In genomic region chr11:11786771-11787170, GRCh38 we compare ENCODE assay signal across 9 cellular contexts. TPM values are rescaled to one million over a fixed set of nuclear protein-coding genes. Genes with fewer than 3 reads are reported as not detected.
DNase-seq lines count a peak whose midpoint lies in the region; ATAC-seq, FAIRE-seq and TF ChIP-seq lines count a peak whose summit lies in the region.
"Had no signal": no experiment of that assay in that cellular context is flagged by ENCODE, and none has a peak within 500 bp of the region (broad histone marks: within the 10 kb centered on the region; RNA-seq: fewer than 3 reads in every experiment).

No MANE protein-coding gene starts in this region.

- H3K9me3 ChIP-seq in BE2C (no peaks in the 10 kb centered on the region), HepG2 (ENCODE audit: low read length) (no peaks in the 10 kb centered on the region), spleen (no peaks in the 10 kb centered on the region)

- no peaks in the 10 kb centered on the region for H3K27me3 ChIP-seq in BE2C
- peaks cover 0 to 2% of the 10 kb centered on the region in 2 experiments; a peak in 1 of 5 replicates for H3K27me3 ChIP-seq in HepG2 (ENCODE audit: control insufficient read depth in 1 of 2, insufficient read depth in 2 of 2, low read length in 2 of 2)
- H3K27me3 ChIP-seq in spleen (replicated peaks in 1 of 7), result peaks cover 0 to 6% (median 0%) of the 10 kb centered on the region in 7 donors

- H3K79me2 ChIP-seq in HepG2 (ENCODE audit: insufficient read depth, low read length), result no peaks in the 10 kb centered on the region

- H3K27ac ChIP-seq in HepG2 (ENCODE audit: extremely low read length, insufficient read depth, low read length) (no peak overlapping the region), spleen (no peak overlapping the region)

- no peak overlapping the region for H3K9ac ChIP-seq in HepG2 (ENCODE audit: insufficient read depth, low read depth, low read length)

- ATAC-seq in HepG2 (peak; percentile 50), HG03196 (IDR thresholded peaks at IDR 0.05; ENCODE audit: unreplicated experiment) (no peak)

- WGBS in HepG2 (ENCODE audit: low lambda C conversion rate), result 9% methylated on average over 4 of the region's 4 CpGs
- WGBS in spleen, 5 donors, result 76 to 93% (median 81%) methylated on average over 4 of the region's 4 CpGs

- no peak overlapping the region for H2AFZ ChIP-seq in HepG2 (ENCODE audit: low read length)

- H3K4me2 ChIP-seq in HepG2 (ENCODE audit: low read depth, low read length), result no peak overlapping the region

- POLR2A ChIA-PET in HepG2 (lab: Yijun Ruan, JAX), result no interaction called here

- in situ Hi-C loops in astrocyte of the spinal cord (cut with HindIII; ENCODE audit: low sequenced_read_pairs) (no loop called here), HepG2 (cut with HindIII; ENCODE audit: extremely low pct_ligation_motif_present, low pct_unique_long_range_greater_than_20kb) (loop anchor here (5.0 to 25.0 kb wide), 3 partner anchors 384 to 849 kb away; no protein-coding TSS in a partner anchor)

- DNase-seq in BE2C (no peak), astrocyte of the spinal cord (ENCODE audit: low read depth, low spot score) (peak; percentile 28), HepG2 (ENCODE audit: low spot score) (no peak), spleen (no peak), T1000 (lab: John Stamatoyannopoulos, UW) (no peak)
- DNase-seq in activated CD4-positive, alpha-beta T cell treated with anti-CD3 and anti-CD28 coated beads for 4 hours, result no peak

- CTCF ChIA-PET in HepG2 (lab: Yijun Ruan, JAX; ENCODE audit: low intra/inter-chr PET ratio, low total read pairs), result interaction anchor here (0.8 to 3.0 kb wide), 4 partner anchors 385 to 853 kb away, joined by 4 to 18 read pairs (median 10); no protein-coding TSS in a partner anchor

- FAIRE-seq in HepG2 (lab: Jason Lieb, UNC), result no peak
- FAIRE-seq: frontal cortex had no signal

- TF ChIP-seq POLR2A in HepG2 (IDR thresholded peaks at IDR 0.05; ENCODE audit: insufficient read depth in 1 of 2, low read depth in 2 of 2, low read length in 2 of 2), result no peak
- no peak for TF ChIP-seq POLR2A in spleen (IDR thresholded peaks at IDR 0.05)

- H3K4me3 ChIP-seq in BE2C (ENCODE audit: low read depth, low read length), result no peak overlapping the region
- H3K4me3 ChIP-seq in astrocyte of the spinal cord (ENCODE audit: low read depth, low read length), result no peak overlapping the region
- H3K4me3 ChIP-seq in HepG2 (replicated peaks in 1 of 3; ENCODE audit: insufficient read depth in 1 of 3, low read depth in 2 of 3, low read length in 3 of 3), result no peak overlapping the region
- H3K4me3 ChIP-seq in spleen, result no peak overlapping the region

- TF ChIP-seq RAD21 in Ishikawa (IDR thresholded peaks at IDR 0.05; ENCODE audit: low read depth) (peak; percentile 52), HepG2 (CRISPR knock-in tag; IDR thresholded peaks at IDR 0.05) (no peak)

- no peaks in the 10 kb centered on the region for H3K36me3 ChIP-seq in BE2C
- H3K36me3 ChIP-seq in HepG2 (replicated peaks in 1 of 2; ENCODE audit: control insufficient read depth in 1 of 2, insufficient read depth in 2 of 2, low read length in 2 of 2), result no peaks in the 10 kb centered on the region
- H3K36me3 ChIP-seq in spleen, result no peaks in the 10 kb centered on the region

- H3K4me1 ChIP-seq in BE2C, result peaks cover 4% of the 10 kb centered on the region; the same call in 1 of the 2 replicates
- no peaks in the 10 kb centered on the region for H3K4me1 ChIP-seq in HepG2 (ENCODE audit: insufficient read depth, low read length)
- H3K4me1 ChIP-seq in spleen, result peaks cover 0 to 9% (median 0%) of the 10 kb centered on the region in 6 donors

- TF ChIP-seq EP300 in Ishikawa (IDR thresholded peaks at IDR 0.05; ENCODE audit: borderline replicate concordance) (no peak), HepG2 (IDR thresholded peaks at IDR 0.05; ENCODE audit: low read depth in 2 of 2, low read length in 2 of 2) (no peak), HepG2 (CRISPR knock-in tag; IDR thresholded peaks at IDR 0.05; ENCODE audit: borderline replicate concordance) (no peak)

- TF ChIP-seq CTCF in BE2C (IDR thresholded peaks at IDR 0.05; ENCODE audit: low read depth, low read length) (peak; percentile 63), astrocyte of the spinal cord (IDR thresholded peaks at IDR 0.05; ENCODE audit: low read depth, low read length) (peak; percentile 64), HepG2 (CRISPR knock-in tag; IDR thresholded peaks at IDR 0.05) (no peak), spleen (IDR thresholded peaks at IDR 0.05 in 8 of 11, conservative IDR thresholded peaks at IDR 0.05 in 3 of 11) (peak in 4 of 11 experiments; percentile 3 to 27 (median 20))

- BruUV-seq in HepG2 (replicated peaks; lab: Mats Ljungman, UMichigan), result no TSS peak

- intact Hi-C loops in HepG2 (cut with micrococcal nuclease; ENCODE audit: unreplicated experiment), result loop anchor here (1.0 to 5.0 kb wide), 5 partner anchors 164 to 854 kb away; partner anchors contain the start of gene GALNT18
- intact Hi-C loops in spleen (cut with DNase I; ENCODE audit: low total_unique reads), result loop anchor here (2.0 to 10.0 kb wide), 2 partner anchors 758 to 852 kb away; no protein-coding TSS in a partner anchor

- no peaks in the 10 kb centered on the region for H4K20me1 ChIP-seq in HepG2 (ENCODE audit: insufficient read depth, low read length)

TF ChIP-seq in Ishikawa, 13 proteins besides CTCF, POLR2A, EP300 and RAD21:
- TF ChIP-seq TEAD4 (IDR thresholded peaks at IDR 0.05) (peak; percentile 62), TCF12 (IDR thresholded peaks at IDR 0.05; ENCODE audit: low read depth) (no peak)

TF ChIP-seq in HepG2, 621 proteins besides CTCF, POLR2A, EP300 and RAD21:
- TF ChIP-seq STAG1 (CRISPR knock-in tag; IDR thresholded peaks at IDR 0.05), result peak; percentile 42
- no peak for TF ChIP-seq RXRB (CRISPR knock-in tag; IDR thresholded peaks at IDR 0.05; ENCODE audit: borderline replicate concordance)
- TF ChIP-seq TEAD3 (CRISPR knock-in tag; optimal IDR thresholded peaks at IDR 0.05; ENCODE audit: borderline replicate concordance), result peak; percentile 48
- no peak for TF ChIP-seq PRPF4 (IDR thresholded peaks at IDR 0.05; ENCODE audit: low read depth, low read length, poor library complexity, severe bottlenecking)

RNA-seq across cellular contexts. Expression of gene USP47, which starts 55.0 kb away (rescaled TPM):
- polyA plus RNA-seq in BE2C (2012; ENCODE audit: insufficient read depth, insufficient read length, low read depth), result 27.2 TPM
- total RNA-seq in HepG2 (2016; rRNA removed; fragmentation: Illumina TruSeq; extraction: Trizol) (52.7 and 64.6 TPM in 2 replicates), spleen (10 to 100 TPM; 38.4 to 80.8 (median 54.5) TPM)
- total RNA-seq in HepG2 (2016; cell fraction: cytosol; rRNA removed; fragmentation: Illumina TruSeq; extraction: Trizol; ENCODE audit: low read depth), result 3.7 and 4.9 TPM in 2 replicates
- total RNA-seq in HepG2 (2016; cell fraction: insoluble cytoplasmic fraction; rRNA removed; fragmentation: Illumina TruSeq; extraction: Trizol), result 49.1 and 64.0 TPM in 2 replicates
- total RNA-seq in HepG2 (2016; cell fraction: membrane; rRNA removed; fragmentation: Illumina TruSeq; extraction: Trizol), result 8.6 and 8.7 TPM in 2 replicates
- 72.1 and 75.8 TPM in 2 replicates for total RNA-seq in HepG2 (2016; cell fraction: nucleus; rRNA removed; fragmentation: Illumina TruSeq; extraction: Trizol)
- polyA plus RNA-seq in HepG2 (2011; rRNA removed) (10.6 and 12.2 TPM in 2 replicates), spleen (10 to 100 TPM; 13.7 to 17.6 (median 16.5) TPM)
- 5.1 and 8.8 TPM in 2 replicates for polyA plus RNA-seq in HepG2 (2011; cell fraction: cytosol; rRNA removed)
- polyA plus RNA-seq in HepG2 (2011; cell fraction: nucleus; rRNA removed), result 12.3 and 15.3 TPM in 2 replicates
- polyA plus RNA-seq in HepG2 (2012), result 22.9 and 24.4 TPM in 2 replicates
- 0.53 and 0.69 TPM in 2 replicates for polyA plus RNA-seq in HepG2 (2016; cell fraction: cytosol; fragmentation: Illumina TruSeq; extraction: Trizol; ENCODE audit: low read depth)
- 30.8 and 33.7 TPM in 2 replicates for polyA plus RNA-seq in HepG2 (2016; cell fraction: insoluble cytoplasmic fraction; fragmentation: Illumina TruSeq; extraction: Trizol; ENCODE audit: low read depth)
- polyA plus RNA-seq in HepG2 (2016; cell fraction: membrane; fragmentation: Illumina TruSeq; extraction: Trizol; ENCODE audit: low read depth), result 1.9 and 2.6 TPM in 2 replicates
- polyA plus RNA-seq in HepG2 (2016; cell fraction: nucleus; fragmentation: Illumina TruSeq; extraction: Trizol; ENCODE audit: insufficient read depth, low read depth), result 44.4 and 45.2 TPM in 2 replicates
- polyA minus RNA-seq in HepG2 (2011; rRNA and poly(A)+ RNA removed; ENCODE audit: low replicate concordance), result 23.4 and 26.6 TPM in 2 replicates
- 12.4 and 17.0 TPM in 2 replicates for polyA minus RNA-seq in HepG2 (2011; cell fraction: cytosol; rRNA and poly(A)+ RNA removed)
- polyA minus RNA-seq in HepG2 (2011; cell fraction: nucleus; rRNA and poly(A)+ RNA removed), result 100 and 119 TPM in 2 replicates
